In genomic region chr6:26216886-26217713, GRCh38 we compare ENCODE assay signal across 9 cellular contexts.
DNase-seq lines count a peak whose midpoint lies in the region; ATAC-seq and TF ChIP-seq lines count a peak whose summit lies in the region.
"Had no signal": no experiment of that assay in that cellular context is flagged by ENCODE, and none has a peak within 500 bp of the region (broad histone marks: within the 10 kb centered on the region; RNA-seq: fewer than 3 reads in every experiment).

No MANE protein-coding gene starts in this region.

- H3K4me3 ChIP-seq in AG04450 (ENCODE audit: low read depth, low read length) (peak overlapping the region; percentile 80), SJSA1 (peak overlapping the region; percentile 41)

- POLR2A ChIA-PET in AG04450 (lab: Yijun Ruan, JAX), result interaction anchor here (0.6 to 5.3 kb wide), 40 partner anchors 8 to 1676 kb away, joined by 3 to 183 read pairs (median 8); a partner anchor contains a TSS

- intact Hi-C loops in left ventricle myocardium superior (cut with micrococcal nuclease), result no loop called here
- intact Hi-C loops in sciatic nerve (cut with DNase I), result loop anchor here (5.0 kb wide), 1 partner anchor 460 kb away; no protein-coding TSS in a partner anchor

- H3K27ac ChIP-seq in AG04450 (ENCODE audit: low read depth, low read length) (peak overlapping the region; percentile 99), SJSA1 (peak overlapping the region; percentile 66)

- H3K4me1 Mint-ChIP-seq in activated naive CD8-positive, alpha-beta T cell treated with anti-CD3 and anti-CD28 coated beads, Interleukin-2, amount 50 U/mL, for 24 hours, result peaks cover 8% of the 10 kb centered on the region

- peaks cover 15% of the 10 kb centered on the region for H3K4me1 ChIP-seq in SJSA1 (replicated peaks)

- H3K36me3 ChIP-seq in SJSA1, result no peaks in the 10 kb centered on the region

- no peaks in the 10 kb centered on the region for H3K9me3 ChIP-seq in AG04450 (ENCODE audit: control insufficient read depth, insufficient read depth, low read length)
- no peaks in the 10 kb centered on the region for H3K9me3 ChIP-seq in SJSA1 (replicated peaks)

- H3K27me3 Mint-ChIP-seq in activated naive CD8-positive, alpha-beta T cell treated with anti-CD3 and anti-CD28 coated beads, Interleukin-2, amount 50 U/mL, for 24 hours, result no peaks in the 10 kb centered on the region

- peak; percentile 44 for TF ChIP-seq CTCF in AG04450 (IDR thresholded peaks at IDR 0.05; ENCODE audit: low read depth, low read length)

- no peak overlapping the region for H3K4me3 Mint-ChIP-seq in activated naive CD8-positive, alpha-beta T cell treated with anti-CD3 and anti-CD28 coated beads, Interleukin-2, amount 50 U/mL, for 24 hours

- DNase-seq in AG04450 (ENCODE audit: low read depth, low spot score) (no peak), SJSA1 (ENCODE audit: low read depth in 1 of 2, low spot score in 2 of 2) (peak; percentile 86 to 99), left ventricle myocardium superior (peak; percentile 86), sciatic nerve (ENCODE audit: low spot score) (peak; percentile 86), glomerular visceral epithelial cell (ENCODE audit: extremely low spot score) (no peak)
- DNase-seq in activated naive CD8-positive, alpha-beta T cell treated with anti-CD3 and anti-CD28 coated beads, Interleukin-2, amount 50 U/mL, for 24 hours, result peak; percentile 77

- H3K9me3 Mint-ChIP-seq in activated naive CD8-positive, alpha-beta T cell treated with anti-CD3 and anti-CD28 coated beads, Interleukin-2, amount 50 U/mL, for 24 hours, result peaks cover 5% of the 10 kb centered on the region

- no peaks in the 10 kb centered on the region for H3K36me3 Mint-ChIP-seq in activated naive CD8-positive, alpha-beta T cell treated with anti-CD3 and anti-CD28 coated beads, Interleukin-2, amount 50 U/mL, for 24 hours (ENCODE audit: low read depth)

- CTCF ChIA-PET in AG04450 (lab: Charles Lee), result interaction anchor here (0.6 to 1.6 kb wide), 8 partner anchors 8 to 105 kb away, joined by 3 to 6 read pairs (median 3); a partner anchor contains a TSS

- no peak overlapping the region for H3K27ac Mint-ChIP-seq in activated naive CD8-positive, alpha-beta T cell treated with anti-CD3 and anti-CD28 coated beads, Interleukin-2, amount 50 U/mL, for 24 hours

- ATAC-seq in GM18870 (IDR thresholded peaks at IDR 0.05; ENCODE audit: unreplicated experiment), result peak; percentile 23
- peak; percentile 38 for ATAC-seq in HG03571 (IDR thresholded peaks at IDR 0.05; ENCODE audit: unreplicated experiment)
- peak; percentile 71 for ATAC-seq in activated naive CD8-positive, alpha-beta T cell treated with anti-CD3 and anti-CD28 coated beads, Interleukin-2, amount 50 U/mL, for 24 hours
- peak; percentile 79 for ATAC-seq in left ventricle myocardium superior
- peak; percentile 79 for ATAC-seq in sciatic nerve
- ATAC-seq: HCT116 had no signal

- H3K27me3 ChIP-seq in AG04450 (ENCODE audit: control insufficient read depth, insufficient read depth, low read length) (no peaks in the 10 kb centered on the region), SJSA1 (replicated peaks) (no peaks in the 10 kb centered on the region)

Comparison
In these comparisons a context has a peak if more than half of its experiments do, and no peak if none do; other contexts are left out.
1. DNase-seq: peak in SJSA1 (2 of 2), activated naive CD8-positive, alpha-beta T cell treated with anti-CD3 and anti-CD28 coated beads, Interleukin-2, amount 50 U/mL, for 24 hours (single experiment), left ventricle myocardium superior (single experiment) and sciatic nerve (single experiment); none in AG04450 (single experiment) and glomerular visceral epithelial cell (single experiment).
2. ATAC-seq: peak in every context shown above with its lines; median percentile 79 in left ventricle myocardium superior; 79 in sciatic nerve; 71 in activated naive CD8-positive, alpha-beta T cell treated with anti-CD3 and anti-CD28 coated beads, Interleukin-2, amount 50 U/mL, for 24 hours; 38 in HG03571; 23 in GM18870.